ENCODE assay signal across 2 cellular contexts in genomic region chr7:150405584-150406310, GRCh38.
TF ChIP-seq lines count a peak whose summit lies in the region.

No MANE protein-coding gene starts in this region.

TF ChIP-seq in SK-N-SH treated with all-trans-retinoic acid at 6 μM for 48 hours, 23 proteins besides CTCF, POLR2A, EP300 and RAD21:
- peak; percentile 62; the same call in 1 of the 2 replicates for TF ChIP-seq PATZ1 (CRISPR knock-in tag; IDR thresholded peaks at IDR 0.05; ENCODE audit: borderline replicate concordance)
- 0 out of 2 replicates have a peak, but pooled peaks have one; percentile 17 for TF ChIP-seq ZNF70 (CRISPR knock-in tag; IDR thresholded peaks at IDR 0.05)
- no peak for TF ChIP-seq BACH2 (CRISPR knock-in tag; IDR thresholded peaks at IDR 0.05; ENCODE audit: borderline replicate concordance)
TF ChIP-seq in SK-N-SH treated with all-trans-retinoic acid at 6 μM for 48 hours: peak in this region for 2.

TF ChIP-seq in HepG2, 621 proteins besides CTCF, POLR2A, EP300 and RAD21 (continues in another document):
- TF ChIP-seq LCORL (IDR thresholded peaks at IDR 0.05) (no peak), LCORL (CRISPR knock-in tag; IDR thresholded peaks at IDR 0.05) (peak; percentile 16; the same call in 1 of the 2 replicates), ZNF547 (CRISPR knock-in tag; IDR thresholded peaks at IDR 0.05) (no peak), THRA (CRISPR knock-in tag; IDR thresholded peaks at IDR 0.05; ENCODE audit: borderline replicate concordance) (no peak), MYPOP (CRISPR knock-in tag; IDR thresholded peaks at IDR 0.05) (peak; percentile 40; the same call in 1 of the 2 replicates), MED13 (CRISPR knock-in tag; IDR thresholded peaks at IDR 0.05) (no peak), RBM39 (IDR thresholded peaks at IDR 0.05; ENCODE audit: low read depth, low read length, poor library complexity, severe bottlenecking) (no peak), TFDP1 (CRISPR knock-in tag; IDR thresholded peaks at IDR 0.05; ENCODE audit: borderline replicate concordance) (no peak), ZNF430 (CRISPR knock-in tag; IDR thresholded peaks at IDR 0.05) (no peak), EEA1 (CRISPR knock-in tag; IDR thresholded peaks at IDR 0.05; ENCODE audit: borderline replicate concordance) (no peak), ZNF276 (CRISPR knock-in tag; IDR thresholded peaks at IDR 0.05; ENCODE audit: low read depth) (no peak), U2AF1 (optimal IDR thresholded peaks at IDR 0.05; ENCODE audit: low read depth, low read length) (peak; percentile 6), SOX13 (IDR thresholded peaks at IDR 0.05) (no peak), SOX13 (CRISPR knock-in tag; conservative IDR thresholded peaks at IDR 0.05 in 1 of 2, IDR thresholded peaks at IDR 0.05 in 1 of 2) (no peak), KLF12 (CRISPR knock-in tag; IDR thresholded peaks at IDR 0.05; ENCODE audit: borderline replicate concordance) (0 out of 2 replicates have a peak, but pooled peaks have one; percentile 19), MEF2D (CRISPR knock-in tag; IDR thresholded peaks at IDR 0.05) (0 out of 2 replicates have a peak, but pooled peaks have one; percentile 26), ZNF564 (CRISPR knock-in tag; IDR thresholded peaks at IDR 0.05) (0 out of 2 replicates have a peak, but pooled peaks have one; percentile 17), ZNF510 (CRISPR knock-in tag; IDR thresholded peaks at IDR 0.05; ENCODE audit: low read depth) (no peak), ZNF746 (CRISPR knock-in tag; IDR thresholded peaks at IDR 0.05) (no peak), NFKB2 (CRISPR knock-in tag; IDR thresholded peaks at IDR 0.05; ENCODE audit: borderline replicate concordance) (no peak), ATF7-NPFF (CRISPR knock-in tag; IDR thresholded peaks at IDR 0.05; ENCODE audit: low read depth) (0 out of 2 replicates have a peak, but pooled peaks have one; percentile 2), MZF1 (CRISPR knock-in tag; IDR thresholded peaks at IDR 0.05; ENCODE audit: borderline replicate concordance) (no peak), PREB (CRISPR knock-in tag; IDR thresholded peaks at IDR 0.05) (no peak), ERF (CRISPR knock-in tag; IDR thresholded peaks at IDR 0.05) (no peak), SMC3 (IDR thresholded peaks at IDR 0.05; ENCODE audit: low read length) (no peak), SAP130 (CRISPR knock-in tag; IDR thresholded peaks at IDR 0.05; ENCODE audit: low read depth) (no peak; the same call in 1 of the 2 replicates), KMT2B (CRISPR knock-in tag; IDR thresholded peaks at IDR 0.05) (no peak), ZNF670 (CRISPR knock-in tag; IDR thresholded peaks at IDR 0.05; ENCODE audit: borderline replicate concordance) (no peak), ZNF775 (CRISPR knock-in tag; IDR thresholded peaks at IDR 0.05; ENCODE audit: borderline replicate concordance) (no peak), ZHX1 (CRISPR knock-in tag; IDR thresholded peaks at IDR 0.05; ENCODE audit: low read depth) (no peak), IKZF1 (IDR thresholded peaks at IDR 0.05) (no peak), ZNF83 (CRISPR knock-in tag; IDR thresholded peaks at IDR 0.05; ENCODE audit: borderline replicate concordance) (no peak), RARG (CRISPR knock-in tag; IDR thresholded peaks at IDR 0.05; ENCODE audit: low read depth) (no peak), ZNF280B (CRISPR knock-in tag; IDR thresholded peaks at IDR 0.05; ENCODE audit: borderline replicate concordance) (peak; percentile 54; the same call in 1 of the 2 replicates), GMEB2 (CRISPR knock-in tag; IDR thresholded peaks at IDR 0.05; ENCODE audit: low read depth) (no peak), NR0B2 (CRISPR knock-in tag; IDR thresholded peaks at IDR 0.05) (no peak), MAFK (conservative IDR thresholded peaks at IDR 0.05 in 1 of 2, IDR thresholded peaks at IDR 0.05 in 1 of 2; ENCODE audit: low read length in 2 of 2) (no peak), ZNF468 (CRISPR knock-in tag; IDR thresholded peaks at IDR 0.05) (no peak), ZNF460 (CRISPR knock-in tag; IDR thresholded peaks at IDR 0.05; ENCODE audit: borderline replicate concordance) (no peak), MNT (IDR thresholded peaks at IDR 0.05) (no peak)
